8 cellular contexts compared by ENCODE assay signal in the genomic region with DNA sequence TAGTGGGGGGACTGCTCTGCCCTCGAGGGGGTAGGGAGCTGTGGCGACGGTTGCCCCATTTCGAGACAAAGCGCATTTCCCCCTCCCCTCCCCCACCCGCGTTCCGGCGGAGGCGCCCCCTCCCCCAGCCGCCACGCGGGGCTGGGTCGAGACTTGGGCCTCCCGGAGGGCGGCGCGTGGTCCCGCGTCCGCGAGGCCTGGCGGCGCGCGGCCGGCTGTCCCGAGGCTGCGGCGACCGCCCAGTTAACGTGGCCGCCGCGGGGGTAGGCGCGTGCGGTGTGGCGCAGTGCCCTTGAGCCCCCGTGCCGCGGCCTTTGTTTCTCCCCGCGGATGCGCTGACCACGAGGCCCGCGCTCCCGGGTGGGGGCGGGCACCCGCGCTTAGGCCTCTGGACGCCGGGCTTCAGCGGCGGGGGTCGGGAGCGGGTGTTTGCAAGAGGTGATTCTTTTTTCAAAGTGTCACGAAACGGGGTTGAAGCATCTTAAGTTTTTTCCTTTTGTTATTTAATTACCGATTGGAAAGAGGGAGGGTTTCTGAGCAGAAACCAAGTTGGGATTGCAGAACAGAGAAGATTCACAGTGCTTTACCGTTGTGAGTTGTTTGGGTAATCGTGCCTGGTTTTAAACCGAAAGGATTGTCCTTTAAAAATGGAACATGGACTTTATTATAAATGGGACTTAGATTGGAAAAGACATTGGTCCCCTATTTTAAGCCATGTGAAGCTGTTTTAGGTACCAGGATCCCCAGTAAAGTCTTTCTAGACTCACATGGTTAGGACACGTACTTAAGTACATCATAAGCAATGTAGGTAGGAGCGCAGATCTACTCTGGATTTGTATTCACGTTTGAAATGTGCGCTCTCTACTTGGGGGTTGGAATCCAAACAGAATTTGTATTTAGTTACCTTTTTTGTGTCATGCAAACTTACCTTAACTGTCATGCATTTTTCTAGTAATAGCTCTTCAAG. TPM values are rescaled to one million over a fixed set of nuclear protein-coding genes. Genes with fewer than 3 reads are reported as not detected.
A peak's percentile ranks its signal among the peaks of the same experiment; 100 is the strongest.
DNase-seq lines count a peak whose midpoint lies in the region; ATAC-seq and TF ChIP-seq lines count a peak whose summit lies in the region.

No MANE protein-coding gene starts in this region.

- POLR2A ChIA-PET in activated CD4-positive, alpha-beta memory T cell treated with anti-CD3 and anti-CD28 coated beads, Interleukin-2, amount 10 ng/mL, durations not matched to agents 7 days and 5 days (lab: Charles Lee): interaction anchor here (0.6 to 13.1 kb wide), 25 partner anchors 10 to 340 kb away, joined by 3 to 406 read pairs (median 5); partner anchors contain the start of genes NFE2L3 and SNX10

- H3K27me3 ChIP-seq in endodermal cell (ENCODE audit: control insufficient read depth, insufficient read depth, low read length, poor library complexity, severe bottlenecking): no peaks in the 10 kb centered on the region

- H3K9ac ChIP-seq in endodermal cell (ENCODE audit: extremely low read depth, low read length, poor library complexity, severe bottlenecking): peak overlapping the region; percentile 98

- H3K4me1 Mint-ChIP-seq in activated CD4-positive, alpha-beta memory T cell treated with anti-CD3 and anti-CD28 coated beads, Interleukin-2, amount 10 ng/mL, durations not matched to agents 7 days and 5 days: peaks cover 39% of the 10 kb centered on the region
- H3K4me1 Mint-ChIP-seq in endodermal cell: peaks cover 20% of the 10 kb centered on the region
- peaks cover 43% of the 10 kb centered on the region for H3K4me1 Mint-ChIP-seq in mesothelial cell of epicardium

- H3K27ac ChIP-seq in endodermal cell (ENCODE audit: low read depth, low read length): peak overlapping the region; percentile 99

- DNase-seq in AG10803 (ENCODE audit: low read depth) (peak; percentile 26), NAMALWA (ENCODE audit: low spot score) (peak; percentile 73), endodermal cell (no peak), mesothelial cell of epicardium (ENCODE audit: low spot score in 2 of 2, unreplicated experiment in 2 of 2) (peak in 1 of 2 experiments; percentile 41)
- peak; percentile 56 for DNase-seq in activated CD4-positive, alpha-beta memory T cell treated with anti-CD3 and anti-CD28 coated beads, Interleukin-2, amount 10 ng/mL, durations not matched to agents 7 days and 5 days
- DNase-seq in stimulated activated CD8-positive, alpha-beta memory T cell treated with anti-CD3 and anti-CD28 coated beads, Interleukin-4, amount 100 ng/mL, for 1 hour (ENCODE audit: low read depth in 2 of 2, low spot score in 1 of 2): peak; percentile 28 to 32

- H3K27ac Mint-ChIP-seq in activated CD4-positive, alpha-beta memory T cell treated with anti-CD3 and anti-CD28 coated beads, Interleukin-2, amount 10 ng/mL, durations not matched to agents 7 days and 5 days: peak overlapping the region; percentile 87
- H3K27ac Mint-ChIP-seq in endodermal cell: peak overlapping the region; percentile 93
- peak overlapping the region; percentile 93 for H3K27ac Mint-ChIP-seq in mesothelial cell of epicardium

- no peaks in the 10 kb centered on the region for H3K9me3 Mint-ChIP-seq in activated CD4-positive, alpha-beta memory T cell treated with anti-CD3 and anti-CD28 coated beads, Interleukin-2, amount 10 ng/mL, durations not matched to agents 7 days and 5 days
- no peaks in the 10 kb centered on the region for H3K9me3 Mint-ChIP-seq in endodermal cell
- no peaks in the 10 kb centered on the region for H3K9me3 Mint-ChIP-seq in mesothelial cell of epicardium

- H3K36me3 Mint-ChIP-seq in activated CD4-positive, alpha-beta memory T cell treated with anti-CD3 and anti-CD28 coated beads, Interleukin-2, amount 10 ng/mL, durations not matched to agents 7 days and 5 days (ENCODE audit: low read depth): peaks cover 75% of the 10 kb centered on the region
- H3K36me3 Mint-ChIP-seq in endodermal cell (ENCODE audit: low read depth): peaks cover 71% of the 10 kb centered on the region
- peaks cover 16% of the 10 kb centered on the region for H3K36me3 Mint-ChIP-seq in mesothelial cell of epicardium

- TF ChIP-seq CTCF in AG10803 (conservative IDR thresholded peaks at IDR 0.05; ENCODE audit: low read length): no peak
- TF ChIP-seq CTCF in endodermal cell (conservative IDR thresholded peaks at IDR 0.05): peak; percentile 8
- no peak for TF ChIP-seq CTCF in mesothelial cell of epicardium (IDR thresholded peaks at IDR 0.05; ENCODE audit: unreplicated experiment)

- ATAC-seq in GM19452 (IDR thresholded peaks at IDR 0.05; ENCODE audit: unreplicated experiment): peak; percentile 6
- no peak for ATAC-seq in HG02571 (IDR thresholded peaks at IDR 0.05; ENCODE audit: unreplicated experiment)

- H3K36me3 ChIP-seq in endodermal cell (ENCODE audit: control insufficient read depth, insufficient read depth, low read length): peaks cover 55% of the 10 kb centered on the region

- no peaks in the 10 kb centered on the region for H3K4me1 ChIP-seq in endodermal cell (ENCODE audit: control insufficient read depth, insufficient read depth, low read length)

- H3K4me3 Mint-ChIP-seq in activated CD4-positive, alpha-beta memory T cell treated with anti-CD3 and anti-CD28 coated beads, Interleukin-2, amount 10 ng/mL, durations not matched to agents 7 days and 5 days: peak overlapping the region; percentile 94
- H3K4me3 Mint-ChIP-seq in endodermal cell (peak overlapping the region; percentile 100), mesothelial cell of epicardium (peak overlapping the region; percentile 84)

- H3K4me3 ChIP-seq in AG10803 (ENCODE audit: low read length): peak overlapping the region; percentile 95
- H3K4me3 ChIP-seq in endodermal cell (ENCODE audit: low read length): peak overlapping the region; percentile 98

- no peaks in the 10 kb centered on the region for H3K27me3 Mint-ChIP-seq in activated CD4-positive, alpha-beta memory T cell treated with anti-CD3 and anti-CD28 coated beads, Interleukin-2, amount 10 ng/mL, durations not matched to agents 7 days and 5 days
- H3K27me3 Mint-ChIP-seq in endodermal cell (ENCODE audit: insufficient read depth) (no peaks in the 10 kb centered on the region), mesothelial cell of epicardium (ENCODE audit: low read depth) (no peaks in the 10 kb centered on the region)

- 0 to 1% methylated on average over 15 to 68 of the region's 68 CpGs for WGBS in endodermal cell (ENCODE audit: insufficient coverage in 1 of 2, insufficient read length in 1 of 2), 2 experiments

- CTCF ChIA-PET in activated CD4-positive, alpha-beta memory T cell treated with anti-CD3 and anti-CD28 coated beads, Interleukin-2, amount 10 ng/mL, durations not matched to agents 7 days and 5 days (lab: Charles Lee): interaction anchor here (1.0 to 1.9 kb wide), 8 partner anchors 10 to 305 kb away, joined by 3 to 9 read pairs (median 3); partner anchors contain the start of gene NFE2L3

- H3K9me3 ChIP-seq in endodermal cell (ENCODE audit: control insufficient read depth, low read length): no peaks in the 10 kb centered on the region

RNA-seq across cellular contexts. Expression of gene CBX3, which starts 0.8 kb away (rescaled TPM):
- total RNA-seq in activated CD4-positive, alpha-beta memory T cell treated with anti-CD3 and anti-CD28 coated beads, Interleukin-2, amount 10 ng/mL, durations not matched to agents 7 days and 5 days: 100 to 1,000 TPM; 214 to 215 TPM
- total RNA-seq in endodermal cell (100 to 1,000 TPM; 213 to 219 TPM), mesothelial cell of epicardium (217 to 225 TPM (median 224 TPM) in 3 replicates)
- polyA plus RNA-seq in endodermal cell (2013, experiment 1 of 2): 277 TPM
- 276 TPM for polyA plus RNA-seq in endodermal cell (2013, experiment 2 of 2)

RNA-seq across cellular contexts. Expression of gene HNRNPA2B1, which starts 1.8 kb away (rescaled TPM):
- 100 to 1,000 TPM; 696 to 705 TPM for total RNA-seq in activated CD4-positive, alpha-beta memory T cell treated with anti-CD3 and anti-CD28 coated beads, Interleukin-2, amount 10 ng/mL, durations not matched to agents 7 days and 5 days
- 1,000 to 10,000 TPM in 1 of 2 donors, 100 to 1,000 TPM in 1; 913 to 1,007 TPM for total RNA-seq in endodermal cell
- polyA plus RNA-seq in endodermal cell (2013, experiment 1 of 2): 1,106 TPM
- polyA plus RNA-seq in endodermal cell (2013, experiment 2 of 2): 1,007 TPM
- total RNA-seq in mesothelial cell of epicardium: 693 to 723 TPM (median 708 TPM) in 3 replicates

RNA-seq across cellular contexts. Expression of gene NFE2L3, which starts 50.3 kb away (rescaled TPM):
- total RNA-seq in activated CD4-positive, alpha-beta memory T cell treated with anti-CD3 and anti-CD28 coated beads, Interleukin-2, amount 10 ng/mL, durations not matched to agents 7 days and 5 days: 10 to 100 TPM; 21.5 to 24.0 TPM
- total RNA-seq in endodermal cell (10 to 100 TPM; 20.2 to 48.4 TPM), mesothelial cell of epicardium (11.8 to 12.9 TPM (median 12.3 TPM) in 3 replicates)
- 14.4 TPM for polyA plus RNA-seq in endodermal cell (2013, experiment 1 of 2)
- polyA plus RNA-seq in endodermal cell (2013, experiment 2 of 2): 11.3 TPM
